In genomic region chr1:248431683-248432082, GRCh38 we compare ENCODE assay signal across 18 cellular contexts. TPM values are rescaled to one million over a fixed set of nuclear protein-coding genes. Genes with fewer than 3 reads are reported as not detected.
"Had no signal": no experiment of that assay in that cellular context is flagged by ENCODE, and none has a peak within 500 bp of the region (broad histone marks: within the 10 kb centered on the region; RNA-seq: fewer than 3 reads in every experiment).

No MANE protein-coding gene starts in this region.

RNA-seq across cellular contexts. Expression of gene OR2T2, which starts 13.8 kb away (rescaled TPM):
- total RNA-seq: naive thymus-derived CD8-positive, alpha-beta T cell; natural killer cell treated with Interleukin-12 subunit alpha and Interleukin-12 subunit beta and Interleukin-15 and Interleukin-18, amount 100 ng/mL, for 72 hours; neural crest cell; omental fat pad; osteocyte; posterior vena cava; prostate gland; pulmonary artery endothelial cell; right atrium auricular region; sciatic nerve; testis; transverse colon; upper lobe of right lung; urinary bladder had no signal
- polyA plus RNA-seq: naive thymus-derived CD8-positive, alpha-beta T cell; pancreas; urinary bladder had no signal

RNA-seq across cellular contexts. Expression of gene OR2T1, which starts 28.8 kb away (rescaled TPM):
- total RNA-seq: naive thymus-derived CD8-positive, alpha-beta T cell; natural killer cell treated with Interleukin-12 subunit alpha and Interleukin-12 subunit beta and Interleukin-15 and Interleukin-18, amount 100 ng/mL, for 72 hours; neural crest cell; omental fat pad; osteocyte; pancreas; posterior vena cava; prostate gland; pulmonary artery endothelial cell; right atrium auricular region; sciatic nerve; suprapubic skin; testis; transverse colon; upper lobe of right lung; urinary bladder; uterus had no signal
- polyA plus RNA-seq: naive thymus-derived CD8-positive, alpha-beta T cell; pancreas; urinary bladder had no signal

RNA-seq across cellular contexts. Expression of gene OR2T3, which starts 41.5 kb away (rescaled TPM):
- total RNA-seq: naive thymus-derived CD8-positive, alpha-beta T cell; neural crest cell; omental fat pad; osteocyte; pancreas; posterior vena cava; pulmonary artery endothelial cell; right atrium auricular region; sciatic nerve; suprapubic skin; testis; transverse colon; upper lobe of right lung; urinary bladder; uterus had no signal
- polyA plus RNA-seq: naive thymus-derived CD8-positive, alpha-beta T cell; pancreas; urinary bladder had no signal

RNA-seq across cellular contexts. Expression of gene OR2T6, which starts 56.1 kb away (rescaled TPM):
- total RNA-seq: naive thymus-derived CD8-positive, alpha-beta T cell; natural killer cell treated with Interleukin-12 subunit alpha and Interleukin-12 subunit beta and Interleukin-15 and Interleukin-18, amount 100 ng/mL, for 72 hours; neural crest cell; omental fat pad; osteocyte; pancreas; posterior vena cava; pulmonary artery endothelial cell; right atrium auricular region; sciatic nerve; suprapubic skin; transverse colon; upper lobe of right lung; urinary bladder; uterus had no signal
- polyA plus RNA-seq: naive thymus-derived CD8-positive, alpha-beta T cell; pancreas; thymus; urinary bladder had no signal

RNA-seq across cellular contexts. Expression of gene OR2T5, which starts 56.7 kb away (rescaled TPM):
- total RNA-seq: naive thymus-derived CD8-positive, alpha-beta T cell; natural killer cell treated with Interleukin-12 subunit alpha and Interleukin-12 subunit beta and Interleukin-15 and Interleukin-18, amount 100 ng/mL, for 72 hours; neural crest cell; omental fat pad; osteocyte; pancreas; posterior vena cava; prostate gland; pulmonary artery endothelial cell; right atrium auricular region; sciatic nerve; suprapubic skin; testis; transverse colon; upper lobe of right lung; urinary bladder; uterus had no signal
- polyA plus RNA-seq: naive thymus-derived CD8-positive, alpha-beta T cell; pancreas; thymus; urinary bladder had no signal
